ENCODE assay signal across 8 cellular contexts in genomic region chr5:139637438-139638089, GRCh38. TPM values are rescaled to one million over a fixed set of nuclear protein-coding genes. Genes with fewer than 3 reads are reported as not detected.
DNase-seq lines count a peak whose midpoint lies in the region; ATAC-seq and TF ChIP-seq lines count a peak whose summit lies in the region.

No MANE protein-coding gene starts in this region.

- intact Hi-C loops in CD4-positive, alpha-beta T cell (cut with DNase I, micrococcal nuclease) = loop anchor here in 1 of 2 experiments (2.0 to 10.0 kb wide), 5 partner anchors 13 to 207 kb away; no protein-coding TSS in a partner anchor
- intact Hi-C loops in MCF 10A (cut with micrococcal nuclease) = loop anchor here (1.0 kb wide), 1 partner anchor 11 kb away; the partner anchor contains the start of gene CXXC5

- H3K27me3 ChIP-seq in CD4-positive, alpha-beta T cell (ENCODE audit: control insufficient read depth, insufficient read depth, low read length) = no peaks in the 10 kb centered on the region
- H3K27me3 ChIP-seq in Loucy (ENCODE audit: insufficient read depth, low read length, poor library complexity, severe bottlenecking) = no peaks in the 10 kb centered on the region
- H3K27me3 ChIP-seq in SJCRH30 = no peaks in the 10 kb centered on the region
- no peaks in the 10 kb centered on the region for H3K27me3 ChIP-seq in iPS DF 6.9 (ENCODE audit: control insufficient read depth, insufficient read depth, low read length)
- H3K27me3 ChIP-seq in rectal smooth muscle tissue (ENCODE audit: control insufficient read depth, insufficient read depth, low read length) = no peaks in the 10 kb centered on the region

- H3K27ac Mint-ChIP-seq in CD4-positive, alpha-beta T cell = peak overlapping the region; percentile 74
- H3K27ac Mint-ChIP-seq in MCF 10A (ENCODE audit: low read depth, unreplicated experiment) = peak overlapping the region; percentile 81

- peaks cover 45% of the 10 kb centered on the region for H3K4me1 Mint-ChIP-seq in CD4-positive, alpha-beta T cell (ENCODE audit: low read depth)
- peaks cover 45% of the 10 kb centered on the region for H3K4me1 Mint-ChIP-seq in MCF 10A (ENCODE audit: insufficient read depth, unreplicated experiment)

- no peaks in the 10 kb centered on the region for H3K9me3 Mint-ChIP-seq in CD4-positive, alpha-beta T cell
- H3K9me3 Mint-ChIP-seq in MCF 10A (ENCODE audit: unreplicated experiment) = no peaks in the 10 kb centered on the region

- ATAC-seq in CD4-positive, alpha-beta T cell (ENCODE audit: poor library complexity) = peak; percentile 32
- ATAC-seq in GM19463 (IDR thresholded peaks at IDR 0.05; ENCODE audit: unreplicated experiment) = peak; percentile 29
- ATAC-seq in GM18870 (IDR thresholded peaks at IDR 0.05; ENCODE audit: unreplicated experiment) = no peak

- H2AFZ ChIP-seq in Loucy (ENCODE audit: low read length) = no peak overlapping the region

- H4K20me1 ChIP-seq in Loucy (ENCODE audit: insufficient read depth, low read length, poor library complexity, severe bottlenecking) = no peaks in the 10 kb centered on the region

- peak in 7 of 10 experiments; percentile 19 to 51 (median 29) for DNase-seq in CD4-positive, alpha-beta T cell
- DNase-seq in SJCRH30 (peak; percentile 82 to 87), MCF 10A (ENCODE audit: unreplicated experiment) (peak; percentile 67), iPS DF 6.9 (ENCODE audit: low read depth, low spot score) (no peak)

- no peaks in the 10 kb centered on the region for H3K9me3 ChIP-seq in CD4-positive, alpha-beta T cell (ENCODE audit: control insufficient read depth, low read length)
- H3K9me3 ChIP-seq in Loucy (ENCODE audit: insufficient read depth, low read depth, low read length) = no peaks in the 10 kb centered on the region
- no peaks in the 10 kb centered on the region for H3K9me3 ChIP-seq in SJCRH30 (replicated peaks)
- H3K9me3 ChIP-seq in iPS DF 6.9 (ENCODE audit: control insufficient read depth, insufficient read depth, low read length) = no peaks in the 10 kb centered on the region

- no peaks in the 10 kb centered on the region for H3K27me3 Mint-ChIP-seq in CD4-positive, alpha-beta T cell
- no peaks in the 10 kb centered on the region for H3K27me3 Mint-ChIP-seq in MCF 10A (ENCODE audit: insufficient read depth, unreplicated experiment)

- CTCF ChIA-PET in CD4-positive, alpha-beta T cell (lab: Charles Lee) = interaction anchor here (0.6 to 11.4 kb wide), 6 partner anchors 11 to 179 kb away, joined by 3 to 172 read pairs (median 5); partner anchors contain the start of gene CXXC5
- CTCF ChIA-PET in MCF 10A (lab: Yijun Ruan, JAX) = interaction anchor here (0.7 to 16.8 kb wide), 13 partner anchors 8 to 216 kb away, joined by 3 to 321 read pairs (median 4); partner anchors contain the start of gene CXXC5

- H3K79me2 ChIP-seq in Loucy (ENCODE audit: insufficient read depth, low read length) = peaks cover 37% of the 10 kb centered on the region

- H3K9me2 ChIP-seq in Loucy (replicated peaks; ENCODE audit: low read depth, low read length) = no peaks in the 10 kb centered on the region

- H3K4me2 ChIP-seq in Loucy (ENCODE audit: low read depth, low read length, poor library complexity, severe bottlenecking) = peak overlapping the region; percentile 80

- H3K4me1 ChIP-seq in Loucy (ENCODE audit: insufficient read depth, low read length, poor library complexity, severe bottlenecking) (peaks cover 51% of the 10 kb centered on the region), SJCRH30 (peaks cover 49% of the 10 kb centered on the region), iPS DF 6.9 (ENCODE audit: control insufficient read depth, insufficient read depth, low read length) (peaks cover 29% of the 10 kb centered on the region), rectal smooth muscle tissue (ENCODE audit: control insufficient read depth, insufficient read depth, low read length) (peaks cover 13% of the 10 kb centered on the region)

- no CpG with 5 or more reads among the region's 62 CpGs for whole genome bisulfite sequencing in iPS DF 6.9 (ENCODE audit: insufficient coverage, insufficient read length)

- no peak overlapping the region for H3K27ac ChIP-seq in CD4-positive, alpha-beta T cell (ENCODE audit: low read depth, low read length)
- H3K27ac ChIP-seq in SJCRH30 (peak overlapping the region; percentile 85), iPS DF 6.9 (ENCODE audit: low read length) (no peak overlapping the region), rectal smooth muscle tissue (ENCODE audit: low read depth, low read length) (peak overlapping the region; percentile 82)

- POLR2A ChIA-PET in CD4-positive, alpha-beta T cell (lab: Charles Lee) = interaction anchor here (0.5 to 2.9 kb wide), 13 partner anchors 9 to 234 kb away, joined by 3 to 21 read pairs (median 3); partner anchors contain the start of genes CXXC5, SPATA24 and UBE2D2
- POLR2A ChIA-PET in MCF 10A (lab: Yijun Ruan, JAX) = interaction anchor here (0.6 to 6.2 kb wide), 12 partner anchors 8 to 324 kb away, joined by 3 to 68 read pairs (median 6); partner anchors contain the start of genes CXXC5 and UBE2D2

- TF ChIP-seq CTCF in CD4-positive, alpha-beta T cell (IDR thresholded peaks at IDR 0.05) = no peak
- TF ChIP-seq CTCF in Loucy (conservative IDR thresholded peaks at IDR 0.05; ENCODE audit: low read length) (no peak; the same call in 1 of the 2 replicates), MCF 10A (IDR thresholded peaks at IDR 0.05; ENCODE audit: unreplicated experiment) (peak; percentile 9)

- BruUV-seq in MCF 10A (replicated peaks; lab: Mats Ljungman, UMichigan) = no TSS peak

- no peaks in the 10 kb centered on the region for H3K36me3 Mint-ChIP-seq in CD4-positive, alpha-beta T cell (ENCODE audit: low read depth)
- H3K36me3 Mint-ChIP-seq in MCF 10A (ENCODE audit: insufficient read depth, unreplicated experiment) = peaks cover 14% of the 10 kb centered on the region

- H3K36me3 ChIP-seq in Loucy (ENCODE audit: insufficient read depth, low read length) (no peaks in the 10 kb centered on the region), SJCRH30 (no peaks in the 10 kb centered on the region), iPS DF 6.9 (ENCODE audit: control insufficient read depth, insufficient read depth, low read length) (no peaks in the 10 kb centered on the region), rectal smooth muscle tissue (ENCODE audit: control insufficient read depth, insufficient read depth, low read length) (no peaks in the 10 kb centered on the region)

- 0 out of 2 replicates have a peak, but pooled peaks cover 4% of the 10 kb centered on the region for H3F3A ChIP-seq in Loucy (ENCODE audit: low read depth)

- peak overlapping the region; percentile 77 for H3K4me3 Mint-ChIP-seq in CD4-positive, alpha-beta T cell
- peak overlapping the region; percentile 52 for H3K4me3 Mint-ChIP-seq in MCF 10A (ENCODE audit: unreplicated experiment)

- H3K9ac ChIP-seq in Loucy (ENCODE audit: low read depth, low read length, poor library complexity, severe bottlenecking) = peak overlapping the region; percentile 73
- H3K9ac ChIP-seq in rectal smooth muscle tissue (ENCODE audit: low read length) = no peak overlapping the region

- H3K4me3 ChIP-seq in Loucy (ENCODE audit: low read length, poor library complexity, severe bottlenecking) (peak overlapping the region; percentile 79), SJCRH30 (peak overlapping the region; percentile 64), iPS DF 6.9 (ENCODE audit: low read length) (peak overlapping the region; percentile 64; the same call in 1 of the 2 replicates), rectal smooth muscle tissue (ENCODE audit: low read length) (peak overlapping the region; percentile 70)

RNA-seq across cellular contexts. Expression of gene CXXC5, which starts 10.6 kb away (rescaled TPM):
- total RNA-seq in CD4-positive, alpha-beta T cell = 1 to 10 TPM; 1.9 to 2.7 TPM
- 76.8 and 81.4 TPM in 2 replicates for total RNA-seq in SJCRH30 (2014; rRNA removed; shearing (Covaris generic))
- 7.8 and 10.9 TPM in 2 replicates for total RNA-seq in MCF 10A (2022)

Comparison
In these comparisons a context has a peak if more than half of its experiments do, and no peak if none do; other contexts are left out.
1. H3K27ac ChIP-seq: peak in SJCRH30 (single experiment) and rectal smooth muscle tissue (single experiment); none in CD4-positive, alpha-beta T cell (single experiment) and iPS DF 6.9 (single experiment).
2. Peak in every context shown above with its lines, with median percentiles within 50 percentile points of each other: H3K4me3 ChIP-seq.